31 cellular contexts compared by ENCODE assay signal in the genomic region with DNA sequence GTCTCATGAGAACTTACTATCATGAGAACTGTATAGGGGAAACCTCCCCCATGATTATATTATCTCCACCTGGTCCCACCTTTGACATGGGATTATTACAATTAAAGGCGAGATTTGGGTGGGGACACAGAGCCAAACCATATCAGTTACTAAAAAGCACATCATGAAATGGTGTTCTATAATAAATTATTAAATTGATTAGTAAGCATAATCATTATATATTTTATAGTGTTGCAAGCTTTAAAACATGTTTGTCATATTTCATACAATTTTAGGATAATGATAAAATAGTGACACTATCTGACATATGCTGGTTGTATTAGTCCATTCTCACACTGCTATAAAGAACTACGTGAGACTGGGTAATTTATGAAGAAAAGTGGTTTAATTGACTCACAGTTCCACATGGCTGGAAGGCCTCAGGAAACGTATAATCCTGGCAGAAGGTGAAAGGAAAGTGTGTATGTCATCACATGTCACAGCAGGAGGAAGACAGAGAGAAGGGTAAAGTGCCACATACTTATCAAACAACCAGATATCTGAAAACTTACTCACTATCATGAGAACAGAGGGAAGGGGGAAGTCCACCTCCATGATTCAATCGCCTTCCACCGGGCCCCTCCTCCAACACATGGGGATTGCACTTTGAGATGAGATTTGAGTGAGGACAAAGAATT.
"Had no signal": no experiment of that assay in that cellular context is flagged by ENCODE, and none has a peak within 500 bp of the region (broad histone marks: within the 10 kb centered on the region; RNA-seq: fewer than 3 reads in every experiment).

No MANE protein-coding gene starts in this region.

- H3K27ac Mint-ChIP-seq: activated CD4-positive, alpha-beta memory T cell treated with anti-CD3 and anti-CD28 coated beads for 36 hours; activated CD4-positive, alpha-beta T cell treated with anti-CD3 and anti-CD28 coated beads for 36 hours; activated CD4-positive, alpha-beta T cell treated with anti-CD3 and anti-CD28 coated beads, Interleukin-2, amount 10 ng/mL, durations not matched to agents 24 days and 14 days; activated CD8-positive, alpha-beta memory T cell treated with anti-CD3 and anti-CD28 coated beads, Interleukin-2, amount 10 ng/mL, durations not matched to agents 7 days and 5 days; activated CD8-positive, alpha-beta T cell treated with anti-CD3 and anti-CD28 coated beads, Interleukin-2, amount 10 ng/mL, durations not matched to agents 7 days and 5 days; activated naive CD4-positive, alpha-beta T cell treated with anti-CD3 and anti-CD28 coated beads, Interleukin-2, amount 10 ng/mL, durations not matched to agents 7 days and 5 days; activated naive CD4-positive, alpha-beta T cell treated with anti-CD3 and anti-CD28 coated beads, Interleukin-2, amount 50 U/mL, for 72 hours; activated T-cell treated with anti-CD3 and anti-CD28 coated beads, Interleukin-2, amount 50 U/mL, for 72 hours; dendritic cell treated with granulocyte-macrophage colony-stimulating factor and Interleukin-4, amounts not matched to agents 40 ng/mL and 50 ng/mL, for 4 days; endodermal cell had no signal

- H3K27me3 Mint-ChIP-seq: activated CD4-positive, alpha-beta memory T cell treated with anti-CD3 and anti-CD28 coated beads for 36 hours; activated CD4-positive, alpha-beta T cell treated with anti-CD3 and anti-CD28 coated beads for 36 hours; activated CD4-positive, alpha-beta T cell treated with anti-CD3 and anti-CD28 coated beads, Interleukin-2, amount 10 ng/mL, durations not matched to agents 24 days and 14 days; activated CD8-positive, alpha-beta memory T cell treated with anti-CD3 and anti-CD28 coated beads, Interleukin-2, amount 10 ng/mL, durations not matched to agents 7 days and 5 days; activated naive CD4-positive, alpha-beta T cell treated with anti-CD3 and anti-CD28 coated beads, Interleukin-2, amount 10 ng/mL, durations not matched to agents 7 days and 5 days; central memory CD8-positive, alpha-beta T cell; dendritic cell treated with granulocyte-macrophage colony-stimulating factor and Interleukin-4, amounts not matched to agents 40 ng/mL and 50 ng/mL, for 4 days had no signal

- H3K27ac ChIP-seq: brain microvascular endothelial cell, coronary artery, dorsolateral prefrontal cortex, gastrocnemius medialis, heart left ventricle had no signal

- H3K36me3 ChIP-seq: brain microvascular endothelial cell, gastrocnemius medialis, heart left ventricle had no signal

- H3K9me3 Mint-ChIP-seq: activated CD4-positive, alpha-beta memory T cell treated with anti-CD3 and anti-CD28 coated beads for 36 hours; activated CD4-positive, alpha-beta T cell treated with anti-CD3 and anti-CD28 coated beads, Interleukin-2, amount 10 ng/mL, durations not matched to agents 24 days and 14 days had no signal

- H3K4me3 Mint-ChIP-seq: activated CD4-positive, alpha-beta memory T cell treated with anti-CD3 and anti-CD28 coated beads for 36 hours; activated CD4-positive, alpha-beta T cell treated with anti-CD3 and anti-CD28 coated beads for 36 hours; activated CD4-positive, alpha-beta T cell treated with anti-CD3 and anti-CD28 coated beads, Interleukin-2, amount 10 ng/mL, durations not matched to agents 24 days and 14 days; activated CD8-positive, alpha-beta memory T cell treated with anti-CD3 and anti-CD28 coated beads, Interleukin-2, amount 10 ng/mL, durations not matched to agents 7 days and 5 days; activated CD8-positive, alpha-beta T cell treated with anti-CD3 and anti-CD28 coated beads, Interleukin-2, amount 10 ng/mL, durations not matched to agents 7 days and 5 days; activated naive CD4-positive, alpha-beta T cell treated with anti-CD3 and anti-CD28 coated beads, Interleukin-2, amount 10 ng/mL, durations not matched to agents 7 days and 5 days; activated T-cell treated with anti-CD3 and anti-CD28 coated beads, Interleukin-2, amount 50 U/mL, for 72 hours; central memory CD8-positive, alpha-beta T cell; dendritic cell treated with granulocyte-macrophage colony-stimulating factor and Interleukin-4, amounts not matched to agents 40 ng/mL and 50 ng/mL, for 4 days; endodermal cell had no signal

- H3K27me3 ChIP-seq: brain microvascular endothelial cell, gastrocnemius medialis, heart left ventricle had no signal

- H3K4me1 ChIP-seq: gastrocnemius medialis, heart left ventricle had no signal

- FAIRE-seq: astrocyte, bronchial epithelial cell had no signal

- H3K4me1 Mint-ChIP-seq: activated CD4-positive, alpha-beta T cell treated with anti-CD3 and anti-CD28 coated beads for 36 hours; activated CD4-positive, alpha-beta T cell treated with anti-CD3 and anti-CD28 coated beads, Interleukin-2, amount 10 ng/mL, durations not matched to agents 24 days and 14 days; activated CD8-positive, alpha-beta memory T cell treated with anti-CD3 and anti-CD28 coated beads, Interleukin-2, amount 10 ng/mL, durations not matched to agents 7 days and 5 days; activated naive CD4-positive, alpha-beta T cell treated with anti-CD3 and anti-CD28 coated beads, Interleukin-2, amount 10 ng/mL, durations not matched to agents 7 days and 5 days; central memory CD8-positive, alpha-beta T cell; endodermal cell had no signal

- DNase-seq: activated CD4-positive, alpha-beta memory T cell treated with anti-CD3 and anti-CD28 coated beads for 36 hours; activated CD4-positive, alpha-beta T cell treated with anti-CD3 and anti-CD28 coated beads for 36 hours; activated CD4-positive, alpha-beta T cell treated with anti-CD3 and anti-CD28 coated beads, Interleukin-2, amount 10 ng/mL, durations not matched to agents 24 days and 14 days; activated CD4-positive, CD25-positive, alpha-beta regulatory T cell; activated CD4-positive, CD25-positive, alpha-beta regulatory T cell treated with anti-CD3 and anti-CD28 coated beads, Interleukin-2, amount 50 U/mL, for 72 hours; activated CD8-positive, alpha-beta memory T cell treated with anti-CD3 and anti-CD28 coated beads, Interleukin-2, amount 10 ng/mL, durations not matched to agents 7 days and 5 days; activated CD8-positive, alpha-beta memory T cell treated with anti-CD3 and anti-CD28 coated beads, Interleukin-2, amount 50 U/mL, for 4 hours; activated CD8-positive, alpha-beta T cell treated with anti-CD3 and anti-CD28 coated beads, Interleukin-2, amount 10 ng/mL, durations not matched to agents 7 days and 5 days; activated gamma-delta T cell; activated naive CD4-positive, alpha-beta T cell; activated naive CD4-positive, alpha-beta T cell treated with anti-CD3 and anti-CD28 coated beads, Interleukin-2, amount 10 ng/mL, durations not matched to agents 7 days and 5 days; activated T-cell treated with anti-CD3 and anti-CD28 coated beads, Interleukin-2, amount 50 U/mL, for 1 hour; activated T-cell treated with anti-CD3 and anti-CD28 coated beads, Interleukin-2, amount 50 U/mL, for 72 hours; amniotic stem cell; anterior cingulate cortex; brain microvascular endothelial cell; dorsolateral prefrontal cortex; effector memory CD4-positive, alpha-beta T cell; endodermal cell; foreskin fibroblast; gastrocnemius medialis; glutamatergic neuron; heart left ventricle; T-helper 2 cell had no signal

- H3K9me3 ChIP-seq: gastrocnemius medialis had no signal

- H3K36me3 Mint-ChIP-seq: activated CD4-positive, alpha-beta memory T cell treated with anti-CD3 and anti-CD28 coated beads for 36 hours; activated naive CD4-positive, alpha-beta T cell treated with anti-CD3 and anti-CD28 coated beads, Interleukin-2, amount 10 ng/mL, durations not matched to agents 7 days and 5 days; activated naive CD4-positive, alpha-beta T cell treated with anti-CD3 and anti-CD28 coated beads, Interleukin-2, amount 50 U/mL, for 72 hours had no signal

- ATAC-seq: activated CD4-positive, alpha-beta T cell treated with anti-CD3 and anti-CD28 coated beads for 36 hours; activated CD8-positive, alpha-beta memory T cell treated with anti-CD3 and anti-CD28 coated beads, Interleukin-2, amount 10 ng/mL, durations not matched to agents 7 days and 5 days; activated CD8-positive, alpha-beta T cell treated with anti-CD3 and anti-CD28 coated beads, Interleukin-2, amount 10 ng/mL, durations not matched to agents 7 days and 5 days; activated naive CD4-positive, alpha-beta T cell treated with anti-CD3 and anti-CD28 coated beads, Interleukin-2, amount 50 U/mL, for 72 hours; activated T-cell treated with anti-CD3 and anti-CD28 coated beads, Interleukin-2, amount 50 U/mL, for 72 hours; esophagus mucosa; gastrocnemius medialis; heart left ventricle had no signal

- H3K4me3 ChIP-seq: coronary artery, dorsolateral prefrontal cortex, gastrocnemius medialis, heart left ventricle had no signal
